Comparison of ENCODE assay signal across 8 cellular contexts in the genomic region with DNA sequence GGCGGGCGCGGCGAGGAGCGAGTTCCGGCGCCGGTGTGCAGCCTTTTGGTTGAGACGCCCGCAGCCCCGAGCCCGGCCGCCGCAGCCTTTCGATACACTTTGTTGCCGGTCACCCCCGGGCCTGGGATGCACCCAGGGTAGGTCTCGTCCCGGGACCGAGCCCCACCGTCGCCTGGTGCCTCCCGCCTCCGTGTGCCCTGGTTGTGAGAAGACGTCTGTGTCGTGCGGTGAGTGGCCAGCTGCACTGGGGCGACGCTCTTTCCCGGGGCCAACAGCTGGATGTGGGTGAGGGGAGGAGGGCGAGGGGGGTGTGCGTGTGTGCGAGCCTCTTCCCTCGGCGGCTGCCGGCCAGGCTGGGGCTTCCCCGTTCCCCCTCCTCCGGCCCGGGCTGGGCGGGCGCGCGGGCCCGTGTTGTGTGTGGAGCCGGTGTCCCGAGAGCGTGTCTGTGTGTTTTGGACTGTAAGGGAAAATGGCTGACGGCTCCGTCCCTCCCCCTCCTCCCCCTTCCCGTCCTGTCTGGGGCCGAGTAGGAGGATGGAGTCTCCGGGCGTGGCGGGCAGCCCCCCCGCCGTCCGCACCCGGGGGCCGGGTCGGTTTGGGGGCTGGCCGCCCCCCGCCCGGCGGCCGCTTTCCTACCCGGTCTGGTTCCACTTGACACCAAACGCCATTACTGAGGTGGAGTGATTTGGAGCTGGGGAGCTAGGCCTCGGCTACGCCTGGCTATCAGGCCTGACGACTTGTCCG. TPM values are rescaled to one million over a fixed set of nuclear protein-coding genes. Genes with fewer than 3 reads are reported as not detected.
A peak's percentile ranks its signal among the peaks of the same experiment; 100 is the strongest.
DNase-seq lines count a peak whose midpoint lies in the region; ATAC-seq, FAIRE-seq and TF ChIP-seq lines count a peak whose summit lies in the region.

No MANE protein-coding gene starts in this region.

- FAIRE-seq in RCC 7860 (lab: Jason Lieb, UNC): no peak

- TF ChIP-seq CTCF in omental fat pad (IDR thresholded peaks at IDR 0.05) (no peak), type B pancreatic cell (conservative IDR thresholded peaks at IDR 0.05) (no peak)

- H3K36me3 Mint-ChIP-seq in activated naive CD4-positive, alpha-beta T cell treated with anti-CD3 and anti-CD28 coated beads, Interleukin-2, amount 10 ng/mL, durations not matched to agents 7 days and 5 days: peaks cover 10% of the 10 kb centered on the region
- no peaks in the 10 kb centered on the region for H3K36me3 Mint-ChIP-seq in type B pancreatic cell

- DNase-seq in NCI-H2107 treated with DMSO at 0.1 percent for 48 hours (lab: John Stamatoyannopoulos, UW; ENCODE audit: unreplicated experiment) (peak; percentile 50), NCI-H2107 (lab: John Stamatoyannopoulos, UW) (no peak), RCC 7860 (ENCODE audit: low spot score) (peak; percentile 5), globus pallidus (ENCODE audit: low spot score) (peak; percentile 51), omental fat pad (ENCODE audit: low spot score) (no peak), type B pancreatic cell (ENCODE audit: extremely low spot score, unreplicated experiment) (no peak)
- peak; percentile 63 for DNase-seq in activated naive CD4-positive, alpha-beta T cell treated with anti-CD3 and anti-CD28 coated beads, Interleukin-2, amount 10 ng/mL, durations not matched to agents 7 days and 5 days

- no peaks in the 10 kb centered on the region for H3K27me3 Mint-ChIP-seq in activated naive CD4-positive, alpha-beta T cell treated with anti-CD3 and anti-CD28 coated beads, Interleukin-2, amount 10 ng/mL, durations not matched to agents 7 days and 5 days
- no peaks in the 10 kb centered on the region for H3K27me3 Mint-ChIP-seq in type B pancreatic cell

- CTCF ChIA-PET in activated naive CD4-positive, alpha-beta T cell treated with anti-CD3 and anti-CD28 coated beads, Interleukin-2, amount 10 ng/mL, durations not matched to agents 7 days and 5 days (lab: Charles Lee): interaction anchor here (1.6 kb wide), 1 partner anchor 29 kb away, joined by 4 read pairs; no protein-coding TSS in a partner anchor

- H3K27ac Mint-ChIP-seq in activated naive CD4-positive, alpha-beta T cell treated with anti-CD3 and anti-CD28 coated beads, Interleukin-2, amount 10 ng/mL, durations not matched to agents 7 days and 5 days: peak overlapping the region; percentile 100
- H3K27ac Mint-ChIP-seq in type B pancreatic cell: peak overlapping the region; percentile 90

- ATAC-seq in HG02938 (IDR thresholded peaks at IDR 0.05; ENCODE audit: unreplicated experiment) (peak; percentile 10), omental fat pad (ENCODE audit: low FRiP score) (peak; percentile 16)

- H3K4me1 Mint-ChIP-seq in activated naive CD4-positive, alpha-beta T cell treated with anti-CD3 and anti-CD28 coated beads, Interleukin-2, amount 10 ng/mL, durations not matched to agents 7 days and 5 days: peaks cover 37% of the 10 kb centered on the region
- H3K4me1 Mint-ChIP-seq in type B pancreatic cell (ENCODE audit: unreplicated experiment): peaks cover 20% of the 10 kb centered on the region

- H3K4me3 Mint-ChIP-seq in activated naive CD4-positive, alpha-beta T cell treated with anti-CD3 and anti-CD28 coated beads, Interleukin-2, amount 10 ng/mL, durations not matched to agents 7 days and 5 days: peak overlapping the region; percentile 90
- H3K4me3 Mint-ChIP-seq in type B pancreatic cell: peak overlapping the region; percentile 96

- H3K9me3 Mint-ChIP-seq in activated naive CD4-positive, alpha-beta T cell treated with anti-CD3 and anti-CD28 coated beads, Interleukin-2, amount 10 ng/mL, durations not matched to agents 7 days and 5 days: no peaks in the 10 kb centered on the region
- no peaks in the 10 kb centered on the region for H3K9me3 Mint-ChIP-seq in type B pancreatic cell

RNA-seq across cellular contexts. Expression of a gene that starts 0.8 kb away (rescaled TPM):
- total RNA-seq in omental fat pad: 100 to 1,000 TPM in 3 of 4 donors, 10 to 100 TPM in 1; 72.4 to 160 (median 129) TPM
- 59.4 and 74.4 TPM in 2 replicates for total RNA-seq in type B pancreatic cell (ENCODE audit: low replicate concordance)

Comparison
In these comparisons a context has a peak if more than half of its experiments do, and no peak if none do; other contexts are left out.
1. DNase-seq: peak in NCI-H2107 treated with DMSO at 0.1 percent for 48 hours (single experiment), RCC 7860 (single experiment), activated naive CD4-positive, alpha-beta T cell treated with anti-CD3 and anti-CD28 coated beads, Interleukin-2, amount 10 ng/mL, durations not matched to agents 7 days and 5 days (single experiment) and globus pallidus (single experiment); none in NCI-H2107 (single experiment), omental fat pad (single experiment) and type B pancreatic cell (single experiment).